ENCODE assay signal across 7 cellular contexts in genomic region chr1:223026639-223027038, GRCh38.
A peak's percentile ranks its signal among the peaks of the same experiment; 100 is the strongest.
DNase-seq lines count a peak whose midpoint lies in the region; ATAC-seq and TF ChIP-seq lines count a peak whose summit lies in the region.
"Not testable (repeated sequence)": the region's sequence is repeated elsewhere in the genome, so short reads cannot be mapped to it uniquely, and the experiment has no call there.

No MANE protein-coding gene starts in this region.

- WGBS in H9 (ENCODE audit: extremely low coverage, insufficient read length, low lambda C conversion rate) = no CpG with 5 or more reads among the region's 5 CpGs
- 10 to 37% methylated on average over 2 to 5 of the region's 5 CpGs for WGBS in endodermal cell (ENCODE audit: insufficient coverage in 1 of 2, insufficient read length in 1 of 2), 2 experiments
- WGBS in iPS DF 6.9 (ENCODE audit: insufficient coverage, insufficient read length) = no CpG with 5 or more reads among the region's 5 CpGs

- H2AFZ ChIP-seq in H9 (ENCODE audit: low read length); neural progenitor cell (replicated peaks): not testable (repeated sequence)

- not testable (repeated sequence) for H3K27me3 Mint-ChIP-seq in Caco-2 (ENCODE audit: insufficient read depth, unreplicated experiment); H9 (ENCODE audit: low read depth); WTC11 (ENCODE audit: low read depth); endodermal cell (ENCODE audit: insufficient read depth)
- H3K27me3 Mint-ChIP-seq in neural progenitor cell (ENCODE audit: insufficient read depth, low read depth) = peaks cover 16% of the 10 kb centered on the region

- H3T11ph ChIP-seq in H9 (ENCODE audit: low read length) = not testable (repeated sequence)

- H3K9ac ChIP-seq in H9 (ENCODE audit: extremely low read depth, insufficient read length, low read length) (peak overlapping the region; percentile 70), endodermal cell (ENCODE audit: extremely low read depth, low read length, poor library complexity, severe bottlenecking) (peak overlapping the region; percentile 47)
- not testable (repeated sequence) for H3K9ac ChIP-seq in neural progenitor cell

- not testable (repeated sequence) for H3K56ac ChIP-seq in H9 (ENCODE audit: insufficient read length, low read depth, low read length)

- not testable (repeated sequence) for H2BK120ac ChIP-seq in H9 (ENCODE audit: low read depth, low read length, poor library complexity, severe bottlenecking)

- not testable (repeated sequence) for H3K23ac ChIP-seq in H9 (ENCODE audit: insufficient read length, low read depth, low read length)

- POLR2A ChIA-PET in Caco-2 (lab: Charles Lee); WTC11 (lab: Charles Lee): not testable (repeated sequence)

- H3K4ac ChIP-seq in H9 (ENCODE audit: low read depth, low read length) = not testable (repeated sequence)

- H3K27ac ChIP-seq in H9 (ENCODE audit: insufficient read length, low read depth, low read length); endodermal cell (ENCODE audit: low read depth, low read length); iPS DF 6.9 (ENCODE audit: low read length); neural progenitor cell: not testable (repeated sequence)

- H3K27ac Mint-ChIP-seq in Caco-2 (ENCODE audit: unreplicated experiment) (peak overlapping the region; percentile 40), H9 (peak overlapping the region; percentile 68 to 84 (median 82)), WTC11 (peak overlapping the region; percentile 97), endodermal cell (peak overlapping the region; percentile 83), neural progenitor cell (peak overlapping the region; percentile 1)

- TF ChIP-seq CTCF in Caco-2 (IDR thresholded peaks at IDR 0.05; ENCODE audit: insufficient read depth in 1 of 2, low read depth in 1 of 2, low read length in 1 of 2, severe bottlenecking in 1 of 2, unreplicated experiment in 1 of 2); H9 (conservative IDR thresholded peaks at IDR 0.05); WTC11 (IDR thresholded peaks at IDR 0.05); endodermal cell (conservative IDR thresholded peaks at IDR 0.05); neural progenitor cell (IDR thresholded peaks at IDR 0.05): not testable (repeated sequence)

- not testable (repeated sequence) for H3K9me3 ChIP-seq in Caco-2; H9 (ENCODE audit: control insufficient read depth, low read depth, low read length); endodermal cell (ENCODE audit: control insufficient read depth, low read length); iPS DF 6.9 (ENCODE audit: control insufficient read depth, insufficient read depth, low read length); iPS-18c (ENCODE audit: control insufficient read depth, insufficient read depth, low read length); neural progenitor cell (ENCODE audit: low read depth)

- H3K36me3 ChIP-seq in Caco-2 (ENCODE audit: control insufficient read depth, insufficient read depth, low read length); iPS DF 6.9 (ENCODE audit: control insufficient read depth, insufficient read depth, low read length); neural progenitor cell: not testable (repeated sequence)
- H3K36me3 ChIP-seq in endodermal cell (ENCODE audit: control insufficient read depth, insufficient read depth, low read length) = peaks cover 17% of the 10 kb centered on the region

- ATAC-seq in WTC11 = not testable (repeated sequence)

- H3K4me3 ChIP-seq in Caco-2 (ENCODE audit: low read depth, low read length); neural progenitor cell: not testable (repeated sequence)
- peak overlapping the region; percentile 80 for H3K4me3 ChIP-seq in endodermal cell (ENCODE audit: low read length)
- peak overlapping the region; percentile 35; the same call in 1 of the 2 replicates for H3K4me3 ChIP-seq in iPS DF 6.9 (ENCODE audit: low read length)
- peak overlapping the region; percentile 36; the same call in 1 of the 2 replicates for H3K4me3 ChIP-seq in iPS-18c (ENCODE audit: insufficient read depth, low read depth, low read length)

- not testable (repeated sequence) for H4K8ac ChIP-seq in H9 (replicated peaks; ENCODE audit: insufficient read length, low read depth, low read length)

- H3K36me3 Mint-ChIP-seq in Caco-2 (ENCODE audit: insufficient read depth, unreplicated experiment) (peaks cover 13% of the 10 kb centered on the region), H9 (ENCODE audit: insufficient read depth in 1 of 3, low read depth in 3 of 3) (peaks cover 17 to 51% (median 40%) of the 10 kb centered on the region in 3 experiments), WTC11 (peaks cover 63% of the 10 kb centered on the region), endodermal cell (ENCODE audit: low read depth) (peaks cover 23% of the 10 kb centered on the region)
- not testable (repeated sequence) for H3K36me3 Mint-ChIP-seq in neural progenitor cell

- not testable (repeated sequence) for H4K91ac ChIP-seq in H9 (ENCODE audit: insufficient read length, low read depth, low read length)

- H3K9me3 Mint-ChIP-seq in Caco-2 (ENCODE audit: unreplicated experiment) = peaks cover 10% of the 10 kb centered on the region
- not testable (repeated sequence) for H3K9me3 Mint-ChIP-seq in H9, WTC11, endodermal cell, neural progenitor cell

- H4K5ac ChIP-seq in H9 (ENCODE audit: insufficient read length, low read depth, low read length) = not testable (repeated sequence)

- not testable (repeated sequence) for H2BK5ac ChIP-seq in H9 (ENCODE audit: insufficient read length, low read length)

- not testable (repeated sequence) for H3K18ac ChIP-seq in H9 (ENCODE audit: insufficient read length, low read depth, low read length)

- intact Hi-C loops in Caco-2 (cut with micrococcal nuclease; ENCODE audit: unreplicated experiment) = not testable (repeated sequence)

- peaks cover 32% of the 10 kb centered on the region for H3F3A ChIP-seq in neural progenitor cell (ENCODE audit: low read depth)

- H3K4me1 ChIP-seq in Caco-2 = peaks cover 44% of the 10 kb centered on the region
- H3K4me1 ChIP-seq in H9 (ENCODE audit: insufficient read depth, low read length) = peaks cover 19% of the 10 kb centered on the region
- H3K4me1 ChIP-seq in endodermal cell (ENCODE audit: control insufficient read depth, insufficient read depth, low read length) = peaks cover 21% of the 10 kb centered on the region
- H3K4me1 ChIP-seq in iPS DF 6.9 (ENCODE audit: control insufficient read depth, insufficient read depth, low read length) = peaks cover 14% of the 10 kb centered on the region
- H3K4me1 ChIP-seq in neural progenitor cell = peaks cover 36% of the 10 kb centered on the region

- H3K4me2 ChIP-seq in H9 (ENCODE audit: insufficient read depth, insufficient read length, low read length); neural progenitor cell: not testable (repeated sequence)

- not testable (repeated sequence) for H2BK15ac ChIP-seq in H9 (ENCODE audit: low read depth, low read length)

- H3K4me1 Mint-ChIP-seq in Caco-2 (ENCODE audit: low read depth, unreplicated experiment) = peaks cover 48% of the 10 kb centered on the region
- peaks cover 57 to 75% of the 10 kb centered on the region in 2 experiments for H3K4me1 Mint-ChIP-seq in H9
- peaks cover 56% of the 10 kb centered on the region for H3K4me1 Mint-ChIP-seq in WTC11
- H3K4me1 Mint-ChIP-seq in endodermal cell = peaks cover 54% of the 10 kb centered on the region
- peaks cover 58% of the 10 kb centered on the region for H3K4me1 Mint-ChIP-seq in neural progenitor cell

- BruUV-seq in Caco-2 (replicated peaks; lab: Mats Ljungman, UMichigan) = not testable (repeated sequence)

- H3K23me2 ChIP-seq in H9 (ENCODE audit: insufficient read length, low read depth, low read length, poor library complexity, severe bottlenecking) = peaks cover 13% of the 10 kb centered on the region

- not testable (repeated sequence) for H2AK5ac ChIP-seq in H9 (ENCODE audit: insufficient read length, low read length)

- H3K4me3 Mint-ChIP-seq in Caco-2 (ENCODE audit: unreplicated experiment) (peak overlapping the region; percentile 13), H9 (peak overlapping the region; percentile 92 to 98), WTC11 (peak overlapping the region; percentile 99), endodermal cell (peak overlapping the region; percentile 95)
- H3K4me3 Mint-ChIP-seq in neural progenitor cell = not testable (repeated sequence)

- H4K20me1 ChIP-seq in H9 (ENCODE audit: control insufficient read depth, insufficient read depth, insufficient read length); neural progenitor cell (ENCODE audit: low read depth): not testable (repeated sequence)

- not testable (repeated sequence) for H3K79me2 ChIP-seq in H9 (ENCODE audit: insufficient read depth, low read length); neural progenitor cell (ENCODE audit: low read depth)

- not testable (repeated sequence) for H3K79me1 ChIP-seq in H9 (ENCODE audit: insufficient read depth, low read depth, low read length, poor library complexity, severe bottlenecking)

- CTCF ChIA-PET in Caco-2 (lab: Charles Lee); WTC11 (lab: Charles Lee): not testable (repeated sequence)

- H3K14ac ChIP-seq in H9 (ENCODE audit: insufficient read depth, low read length) = not testable (repeated sequence)

- not testable (repeated sequence) for H3K27me3 ChIP-seq in Caco-2 (replicated peaks; ENCODE audit: control insufficient read depth, insufficient read depth, low read length); H9 (ENCODE audit: insufficient read depth, low read length); endodermal cell (ENCODE audit: control insufficient read depth, insufficient read depth, low read length, poor library complexity, severe bottlenecking); iPS DF 6.9 (ENCODE audit: control insufficient read depth, insufficient read depth, low read length)
- peaks cover 34% of the 10 kb centered on the region for H3K27me3 ChIP-seq in neural progenitor cell

- not testable (repeated sequence) for H2BK12ac ChIP-seq in H9 (ENCODE audit: insufficient read length, low read depth, low read length)

- not testable (repeated sequence) for H2BK20ac ChIP-seq in H9 (ENCODE audit: low read depth, low read length, poor library complexity, severe bottlenecking)

- DNase-seq in Caco-2; H9; WTC11 (ENCODE audit: low spot score); endodermal cell; iPS DF 6.9 (ENCODE audit: low read depth, low spot score); neural progenitor cell (ENCODE audit: low spot score): not testable (repeated sequence)

Comparison
In these comparisons a context has a peak if more than half of its experiments do, and no peak if none do; other contexts are left out.
1. H3K27ac Mint-ChIP-seq: peak in every context shown above with its lines; median percentile 97 in WTC11; 83 in endodermal cell; 82 in H9; 40 in Caco-2; 1 in neural progenitor cell.